22 cellular contexts compared by ENCODE assay signal in genomic region chr2:57528499-57528898, GRCh38.
DNase-seq lines count a peak whose midpoint lies in the region; ATAC-seq and TF ChIP-seq lines count a peak whose summit lies in the region.
"Had no signal": no experiment of that assay in that cellular context is flagged by ENCODE, and none has a peak within 500 bp of the region (broad histone marks: within the 10 kb centered on the region; RNA-seq: fewer than 3 reads in every experiment).

No MANE protein-coding gene starts in this region.

- H3K4me3 Mint-ChIP-seq in GM23338 (no peak overlapping the region), neural progenitor cell (no peak overlapping the region)
- H3K4me3 Mint-ChIP-seq: CD14-positive monocyte; CD4-positive, alpha-beta memory T cell; CD4-positive, CD25-positive, alpha-beta regulatory T cell had no signal

- no peak overlapping the region for H3K27ac Mint-ChIP-seq in GM23338
- H3K27ac Mint-ChIP-seq in neural progenitor cell = no peak overlapping the region
- H3K27ac Mint-ChIP-seq: CD14-positive monocyte; CD4-positive, alpha-beta memory T cell; CD4-positive, CD25-positive, alpha-beta regulatory T cell; CD8-positive, alpha-beta memory T cell had no signal

- H4K20me1 ChIP-seq in GM23338 (replicated peaks; ENCODE audit: insufficient read depth) (no peaks in the 10 kb centered on the region), neural progenitor cell (ENCODE audit: low read depth) (no peaks in the 10 kb centered on the region)
- H4K20me1 ChIP-seq: BLaER1 had no signal

- H2AFZ ChIP-seq in GM23338 (peak overlapping the region; percentile 48; the same call in 1 of the 2 replicates), neural progenitor cell (replicated peaks) (peak overlapping the region; percentile 29)

- no peaks in the 10 kb centered on the region for H3K36me3 ChIP-seq in GM23338 (ENCODE audit: insufficient read depth)
- H3K36me3 ChIP-seq in neural progenitor cell = no peaks in the 10 kb centered on the region
- H3K36me3 ChIP-seq in ascending aorta = no peaks in the 10 kb centered on the region
- H3K36me3 ChIP-seq: BE2C, BLaER1 had no signal

- H3K4me1 Mint-ChIP-seq in GM23338 (no peaks in the 10 kb centered on the region), neural progenitor cell (no peaks in the 10 kb centered on the region)
- H3K4me1 Mint-ChIP-seq: CD14-positive monocyte; CD4-positive, alpha-beta memory T cell; CD4-positive, CD25-positive, alpha-beta regulatory T cell; CD8-positive, alpha-beta memory T cell had no signal

- intact Hi-C loops in ascending aorta (cut with DNase I) = no loop called here

- peak; percentile 78 for ATAC-seq in GM23338
- ATAC-seq in HG03432 (IDR thresholded peaks at IDR 0.05; ENCODE audit: unreplicated experiment) = no peak

- no peak overlapping the region for H3K27ac ChIP-seq in GM23338 (ENCODE audit: low read depth)
- no peak overlapping the region for H3K27ac ChIP-seq in neural progenitor cell
- no peak overlapping the region for H3K27ac ChIP-seq in ascending aorta
- H3K27ac ChIP-seq: BLaER1 had no signal

- no peak for TF ChIP-seq CTCF in GM23338 (conservative IDR thresholded peaks at IDR 0.05; ENCODE audit: low read depth in 2 of 2)
- TF ChIP-seq CTCF in neural progenitor cell (IDR thresholded peaks at IDR 0.05) = no peak
- no peak for TF ChIP-seq CTCF in ascending aorta (IDR thresholded peaks at IDR 0.05)

- H3K4me2 ChIP-seq in GM23338 (no peak overlapping the region), neural progenitor cell (no peak overlapping the region)
- H3K4me2 ChIP-seq: BLaER1 had no signal

- no peaks in the 10 kb centered on the region for H3F3A ChIP-seq in GM23338 (replicated peaks; ENCODE audit: low read depth)
- H3F3A ChIP-seq in neural progenitor cell (ENCODE audit: low read depth) = no peaks in the 10 kb centered on the region

- no peak for DNase-seq in GM23338 (ENCODE audit: low spot score)
- DNase-seq in neural progenitor cell (ENCODE audit: low spot score) = peak; percentile 19
- no peak for DNase-seq in activated gamma-delta T cell (lab: John Stamatoyannopoulos, UW)
- no peak for DNase-seq in ascending aorta (ENCODE audit: low spot score in 2 of 2)
- DNase-seq: 8988T; ACHN; BE2C; C1 segment of cervical spinal cord; CD4-positive, alpha-beta memory T cell; CD4-positive, CD25-positive, alpha-beta regulatory T cell; CD8-positive, alpha-beta memory T cell; COR-L47; DMS 273 treated with DMSO at 0.1 percent for 48 hours; DMS153; DMS53; DMS79; DND-41; EL; GF-D8 had no signal

- no peaks in the 10 kb centered on the region for H3K27me3 ChIP-seq in GM23338 (ENCODE audit: insufficient read depth)
- H3K27me3 ChIP-seq in neural progenitor cell = no peaks in the 10 kb centered on the region
- H3K27me3 ChIP-seq in ascending aorta = no peaks in the 10 kb centered on the region
- H3K27me3 ChIP-seq: BE2C, BLaER1 had no signal

- no peaks in the 10 kb centered on the region for H3K9me3 ChIP-seq in neural progenitor cell (ENCODE audit: low read depth)
- H3K9me3 ChIP-seq in ascending aorta = peaks cover 0 to 8% of the 10 kb centered on the region in 2 donors
- H3K9me3 ChIP-seq: BE2C had no signal

- H3K9me2 ChIP-seq in GM23338 (ENCODE audit: insufficient read depth) = no peaks in the 10 kb centered on the region

- no peak overlapping the region for H3K9ac ChIP-seq in neural progenitor cell
- H3K9ac ChIP-seq: BLaER1 had no signal

- H3K9me3 Mint-ChIP-seq in GM23338 (no peaks in the 10 kb centered on the region; the same call in 2 of the 3 replicates), neural progenitor cell (peaks cover 6% of the 10 kb centered on the region)

- no peaks in the 10 kb centered on the region for H3K36me3 Mint-ChIP-seq in GM23338 (ENCODE audit: low read depth)
- H3K36me3 Mint-ChIP-seq in neural progenitor cell = no peaks in the 10 kb centered on the region
- H3K36me3 Mint-ChIP-seq: CD14-positive monocyte; CD4-positive, CD25-positive, alpha-beta regulatory T cell had no signal

- H3K4me1 ChIP-seq in GM23338 (ENCODE audit: insufficient read depth) (no peaks in the 10 kb centered on the region), neural progenitor cell (no peaks in the 10 kb centered on the region), ascending aorta (no peaks in the 10 kb centered on the region)
- H3K4me1 ChIP-seq: BE2C, BLaER1 had no signal

- H3K4me3 ChIP-seq in GM23338 (no peak overlapping the region), neural progenitor cell (no peak overlapping the region), ascending aorta (no peak overlapping the region)
- H3K4me3 ChIP-seq: BLaER1 had no signal

- H3K27me3 Mint-ChIP-seq in GM23338 (ENCODE audit: insufficient read depth, low read depth, poor library complexity) = no peaks in the 10 kb centered on the region
- H3K27me3 Mint-ChIP-seq in neural progenitor cell (ENCODE audit: insufficient read depth, low read depth) = no peaks in the 10 kb centered on the region
- H3K27me3 Mint-ChIP-seq: CD4-positive, alpha-beta memory T cell; CD4-positive, CD25-positive, alpha-beta regulatory T cell had no signal

- no peaks in the 10 kb centered on the region for H3K79me2 ChIP-seq in GM23338 (replicated peaks; ENCODE audit: insufficient read depth)
- no peaks in the 10 kb centered on the region for H3K79me2 ChIP-seq in neural progenitor cell (ENCODE audit: low read depth)

TF ChIP-seq in GM23338, 12 proteins besides CTCF, POLR2A, EP300 and RAD21 (continues in another document):
- TF ChIP-seq ETS1 (IDR thresholded peaks at IDR 0.05) = no peak
- TF ChIP-seq JUNB (IDR thresholded peaks at IDR 0.05; ENCODE audit: unreplicated experiment) = no peak
- no peak for TF ChIP-seq REST (IDR thresholded peaks at IDR 0.05; ENCODE audit: unreplicated experiment)
- no peak for TF ChIP-seq NANOG (IDR thresholded peaks at IDR 0.05; ENCODE audit: borderline replicate concordance)
- no peak for TF ChIP-seq ZNF114 (CRISPR knock-in tag; IDR thresholded peaks at IDR 0.05)
- no peak for TF ChIP-seq STAT1 (IDR thresholded peaks at IDR 0.05; ENCODE audit: unreplicated experiment)
- TF ChIP-seq EZH2 (IDR thresholded peaks at IDR 0.05; ENCODE audit: low read depth, unreplicated experiment) = no peak
- TF ChIP-seq CREB1 (CRISPR knock-in tag; IDR thresholded peaks at IDR 0.05; ENCODE audit: low read depth) = no peak
- no peak for TF ChIP-seq ZNF331 (CRISPR knock-in tag; IDR thresholded peaks at IDR 0.05; ENCODE audit: low read depth)
- TF ChIP-seq EZH2phosphoT487 (IDR thresholded peaks at IDR 0.05; ENCODE audit: unreplicated experiment) = no peak
- no peak for TF ChIP-seq POLR2AphosphoS5 (IDR thresholded peaks at IDR 0.05; ENCODE audit: low read depth)
